In genomic region chr6:39411001-39411400, GRCh38 we compare ENCODE assay signal across 15 cellular contexts.
A peak's percentile ranks its signal among the peaks of the same experiment; 100 is the strongest.
DNase-seq lines count a peak whose midpoint lies in the region; ATAC-seq and TF ChIP-seq lines count a peak whose summit lies in the region.
"Had no signal": no experiment of that assay in that cellular context is flagged by ENCODE, and none has a peak within 500 bp of the region (broad histone marks: within the 10 kb centered on the region; RNA-seq: fewer than 3 reads in every experiment).

No MANE protein-coding gene starts in this region.

- H3K27ac Mint-ChIP-seq in nephron progenitor cell (peak overlapping the region; percentile 68), T-helper 17 cell (no peak overlapping the region)
- H3K27ac Mint-ChIP-seq: CD4-positive, alpha-beta memory T cell; H9; IgD-negative memory B cell had no signal

- H3K9me3 ChIP-seq in BLaER1 treated with 17β-estradiol and CSF1 and Interleukin-3, amounts not matched to agents 10 nM and 100 nM (replicated peaks in 1 of 11) = no peaks in the 10 kb centered on the region
- H3K9me3 ChIP-seq in T-helper 17 cell (ENCODE audit: control insufficient read depth, low read length, poor library complexity, severe bottlenecking) = no peaks in the 10 kb centered on the region

- H3K4me3 ChIP-seq in BLaER1 treated with 17β-estradiol and CSF1 and Interleukin-3, amounts not matched to agents 10 nM and 100 nM = no peak overlapping the region

- peaks cover 7 to 38% (median 25%) of the 10 kb centered on the region in 10 experiments; a peak in 17 of 20 replicates for H3K4me1 ChIP-seq in BLaER1 treated with 17β-estradiol and CSF1 and Interleukin-3, amounts not matched to agents 10 nM and 100 nM

- H3K4me2 ChIP-seq in BLaER1 treated with 17β-estradiol and CSF1 and Interleukin-3, amounts not matched to agents 10 nM and 100 nM = peak overlapping the region in 6 of 11 experiments; percentile 8 to 79 (median 30); a peak in 8 of 22 replicates

- H3K4me3 Mint-ChIP-seq in nephron progenitor cell = no peak overlapping the region
- H3K4me3 Mint-ChIP-seq in T-helper 17 cell = no peak overlapping the region
- H3K4me3 Mint-ChIP-seq: CD4-positive, alpha-beta memory T cell; H9; IgD-negative memory B cell had no signal

- H3K4me1 Mint-ChIP-seq in nephron progenitor cell (peaks cover 3% of the 10 kb centered on the region), T-helper 17 cell (peaks cover 3% of the 10 kb centered on the region)
- H3K4me1 Mint-ChIP-seq: CD4-positive, alpha-beta memory T cell had no signal

- H3K27me3 ChIP-seq in BLaER1 treated with 17β-estradiol and CSF1 and Interleukin-3, amounts not matched to agents 10 nM and 100 nM = no peaks in the 10 kb centered on the region

- H3K36me3 ChIP-seq in BLaER1 treated with 17β-estradiol and CSF1 and Interleukin-3, amounts not matched to agents 10 nM and 100 nM = no peaks in the 10 kb centered on the region

- H3K36me3 Mint-ChIP-seq in nephron progenitor cell (ENCODE audit: low read depth) (no peaks in the 10 kb centered on the region), T-helper 17 cell (ENCODE audit: low read depth) (no peaks in the 10 kb centered on the region)
- H3K36me3 Mint-ChIP-seq: CD4-positive, alpha-beta memory T cell; IgD-negative memory B cell had no signal

- H3K27me3 Mint-ChIP-seq in nephron progenitor cell (ENCODE audit: low read depth, poor library complexity) = no peaks in the 10 kb centered on the region
- H3K27me3 Mint-ChIP-seq in T-helper 17 cell = peaks cover 51% of the 10 kb centered on the region

- no peak for TF ChIP-seq CTCF in nephron progenitor cell (IDR thresholded peaks at IDR 0.05)

- no peak overlapping the region for H3K9ac ChIP-seq in BLaER1 treated with 17β-estradiol and CSF1 and Interleukin-3, amounts not matched to agents 10 nM and 100 nM

- H3K27ac ChIP-seq in BLaER1 treated with 17β-estradiol and CSF1 and Interleukin-3, amounts not matched to agents 10 nM and 100 nM = no peak overlapping the region
- H3K27ac ChIP-seq in caudate nucleus (ENCODE audit: low read depth, low read length) (peak overlapping the region; percentile 81), temporal lobe (ENCODE audit: low read depth, low read length) (peak overlapping the region; percentile 93)
- H3K27ac ChIP-seq: C4-2B had no signal

- DNase-seq in caudate nucleus (lab: John Stamatoyannopoulos, UW) (no peak), nephron progenitor cell (no peak), T-helper 17 cell (no peak), putamen (ENCODE audit: low spot score) (no peak)
- DNase-seq: ACHN; CD4-positive, alpha-beta memory T cell; DMS153; DMS79 treated with DMSO at 0.1 percent for 48 hours; GOT3; H9 had no signal

- no peaks in the 10 kb centered on the region for H3K9me3 Mint-ChIP-seq in nephron progenitor cell
- H3K9me3 Mint-ChIP-seq: H9, IgD-negative memory B cell had no signal

- ATAC-seq in T-helper 17 cell (no peak), GM19395 (IDR thresholded peaks at IDR 0.05; ENCODE audit: unreplicated experiment) (no peak)

- H4K20me1 ChIP-seq in BLaER1 treated with 17β-estradiol and CSF1 and Interleukin-3, amounts not matched to agents 10 nM and 100 nM = no peaks in the 10 kb centered on the region

Comparison
In these comparisons a context has a peak if more than half of its experiments do, and no peak if none do; other contexts are left out.
1. H3K27ac ChIP-seq: peak in caudate nucleus (single experiment) and temporal lobe (single experiment); none in BLaER1 treated with 17β-estradiol and CSF1 and Interleukin-3, amounts not matched to agents 10 nM and 100 nM (0 of 11).